Comparison of ENCODE assay signal across 8 cellular contexts in the genomic region with DNA sequence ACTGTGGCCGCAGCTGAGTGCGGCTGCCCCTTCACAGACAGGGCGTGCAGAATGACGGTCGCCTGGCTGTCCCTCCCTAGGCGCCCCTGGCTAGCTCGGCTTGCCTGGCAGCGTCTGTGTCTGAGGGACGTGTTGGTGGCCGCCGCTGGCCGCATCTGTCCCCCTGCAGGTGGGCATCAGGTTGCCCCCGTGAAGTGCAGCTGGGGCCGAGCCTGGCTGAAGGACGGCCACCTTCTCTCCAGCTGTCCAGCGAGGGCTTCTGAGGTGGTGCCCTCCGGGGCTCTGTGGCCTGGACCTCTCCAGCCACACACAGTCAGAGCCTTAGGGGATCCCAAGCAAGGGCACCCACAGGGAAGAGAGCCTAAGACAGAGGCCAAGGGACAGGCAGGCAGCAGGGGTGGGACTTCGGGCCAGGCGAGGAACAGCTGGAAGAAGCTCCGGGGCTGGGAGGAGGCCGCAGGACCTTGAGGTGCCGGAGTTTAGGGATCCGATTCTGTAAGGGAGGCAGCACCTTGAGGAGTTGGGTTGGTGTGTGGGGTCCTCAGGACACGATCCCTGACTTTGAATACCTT.
DNase-seq lines count a peak whose midpoint lies in the region; ATAC-seq, FAIRE-seq and TF ChIP-seq lines count a peak whose summit lies in the region.
"Had no signal": no experiment of that assay in that cellular context is flagged by ENCODE, and none has a peak within 500 bp of the region (broad histone marks: within the 10 kb centered on the region; RNA-seq: fewer than 3 reads in every experiment).

No MANE protein-coding gene starts in this region.

- no peaks in the 10 kb centered on the region for H3K27me3 ChIP-seq in HL-60 (ENCODE audit: insufficient read depth, poor library complexity, severe bottlenecking)
- no peaks in the 10 kb centered on the region for H3K27me3 ChIP-seq in keratinocyte (ENCODE audit: control insufficient read depth, extremely low read depth, insufficient read depth, low read length)

- TF ChIP-seq CTCF in HL-60 (IDR thresholded peaks at IDR 0.05; ENCODE audit: insufficient read depth, low read length) (no peak), keratinocyte (optimal IDR thresholded peaks at IDR 0.05 in 1 of 3, IDR thresholded peaks at IDR 0.05 in 1 of 3, conservative IDR thresholded peaks at IDR 0.05 in 1 of 3; ENCODE audit: extremely low read depth in 1 of 3, insufficient read depth in 2 of 3, low read length in 3 of 3) (no peak)

- H3K9me1 ChIP-seq in keratinocyte (ENCODE audit: control insufficient read depth, extremely low read depth, insufficient read depth, low read length), result no peaks in the 10 kb centered on the region

- H3K9me3 ChIP-seq in keratinocyte (ENCODE audit: control insufficient read depth, low read depth, low read length), result no peaks in the 10 kb centered on the region

- H3K27me3 Mint-ChIP-seq in activated naive CD8-positive, alpha-beta T cell treated with anti-CD3 and anti-CD28 coated beads, Interleukin-2, amount 50 U/mL, for 24 hours, result peaks cover 5% of the 10 kb centered on the region
- no peaks in the 10 kb centered on the region for H3K27me3 Mint-ChIP-seq in stimulated activated memory B cell treated with anti-CD40 and anti-IgM and Interleukin-4, amounts not matched to agents 10 μg/mL and 1 μg/mL and 100 μg/mL, for 72 hours

- TF ChIP-seq POLR2A in GM12892 (IDR thresholded peaks at IDR 0.05; ENCODE audit: low read depth, low read length), result no peak

- H3K4me1 Mint-ChIP-seq in activated naive CD8-positive, alpha-beta T cell treated with anti-CD3 and anti-CD28 coated beads, Interleukin-2, amount 50 U/mL, for 24 hours, result peaks cover 5% of the 10 kb centered on the region
- peaks cover 20% of the 10 kb centered on the region for H3K4me1 Mint-ChIP-seq in stimulated activated memory B cell treated with anti-CD40 and anti-IgM and Interleukin-4, amounts not matched to agents 10 μg/mL and 1 μg/mL and 100 μg/mL, for 72 hours

- no peak for DNase-seq in HL-60 (ENCODE audit: low read depth in 1 of 2, low spot score in 1 of 2)
- DNase-seq in activated naive CD8-positive, alpha-beta T cell treated with anti-CD3 and anti-CD28 coated beads, Interleukin-2, amount 50 U/mL, for 24 hours, result no peak
- no peak for DNase-seq in keratinocyte (ENCODE audit: low read depth, low spot score)
- no peak for DNase-seq in 8988T
- DNase-seq in GM12892 (ENCODE audit: insufficient read length), result no peak
- DNase-seq: stimulated activated CD4-positive, alpha-beta T cell treated with anti-CD3 and anti-CD28 coated beads, Interleukin-15, amount 100 ng/mL, for 24 hours had no signal

- no peaks in the 10 kb centered on the region for H4K20me1 ChIP-seq in keratinocyte (ENCODE audit: control insufficient read depth, extremely low read depth, insufficient read depth, low read length)

- no peaks in the 10 kb centered on the region for H3K9me3 Mint-ChIP-seq in activated naive CD8-positive, alpha-beta T cell treated with anti-CD3 and anti-CD28 coated beads, Interleukin-2, amount 50 U/mL, for 24 hours
- H3K9me3 Mint-ChIP-seq in stimulated activated memory B cell treated with anti-CD40 and anti-IgM and Interleukin-4, amounts not matched to agents 10 μg/mL and 1 μg/mL and 100 μg/mL, for 72 hours, result peaks cover 3% of the 10 kb centered on the region

- ATAC-seq in activated naive CD8-positive, alpha-beta T cell treated with anti-CD3 and anti-CD28 coated beads, Interleukin-2, amount 50 U/mL, for 24 hours, result no peak
- ATAC-seq in stimulated activated memory B cell treated with anti-CD40 and anti-IgM and Interleukin-4, amounts not matched to agents 10 μg/mL and 1 μg/mL and 100 μg/mL, for 72 hours, result no peak
- ATAC-seq in GM19397 (IDR thresholded peaks at IDR 0.05; ENCODE audit: unreplicated experiment), result no peak

- H3K27ac Mint-ChIP-seq in activated naive CD8-positive, alpha-beta T cell treated with anti-CD3 and anti-CD28 coated beads, Interleukin-2, amount 50 U/mL, for 24 hours, result no peak overlapping the region
- peak overlapping the region; percentile 79 for H3K27ac Mint-ChIP-seq in stimulated activated memory B cell treated with anti-CD40 and anti-IgM and Interleukin-4, amounts not matched to agents 10 μg/mL and 1 μg/mL and 100 μg/mL, for 72 hours

- H3K79me2 ChIP-seq in keratinocyte (ENCODE audit: control insufficient read depth, insufficient read depth, low read length), result no peaks in the 10 kb centered on the region

- H3K4me3 ChIP-seq in HL-60 (replicated peaks; ENCODE audit: insufficient read depth, low read length) (peak overlapping the region; percentile 62), keratinocyte (ENCODE audit: control insufficient read depth in 2 of 3, extremely low read depth in 1 of 3, insufficient read depth in 2 of 3, low read depth in 1 of 3, low read length in 3 of 3) (peak overlapping the region; percentile 53 to 73 (median 70))

- H3K36me3 Mint-ChIP-seq in activated naive CD8-positive, alpha-beta T cell treated with anti-CD3 and anti-CD28 coated beads, Interleukin-2, amount 50 U/mL, for 24 hours (ENCODE audit: low read depth), result no peaks in the 10 kb centered on the region
- no peaks in the 10 kb centered on the region for H3K36me3 Mint-ChIP-seq in stimulated activated memory B cell treated with anti-CD40 and anti-IgM and Interleukin-4, amounts not matched to agents 10 μg/mL and 1 μg/mL and 100 μg/mL, for 72 hours

- peak overlapping the region; percentile 86 for H3K4me2 ChIP-seq in keratinocyte (ENCODE audit: control insufficient read depth, extremely low read depth, insufficient read depth, low read depth, low read length)

- H3K36me3 ChIP-seq in keratinocyte (ENCODE audit: control insufficient read depth in 2 of 2, extremely low read depth in 1 of 2, insufficient read depth in 2 of 2, low read length in 2 of 2), result no peaks in the 10 kb centered on the region

- H3K4me3 Mint-ChIP-seq in activated naive CD8-positive, alpha-beta T cell treated with anti-CD3 and anti-CD28 coated beads, Interleukin-2, amount 50 U/mL, for 24 hours, result peak overlapping the region; percentile 78
- H3K4me3 Mint-ChIP-seq in stimulated activated memory B cell treated with anti-CD40 and anti-IgM and Interleukin-4, amounts not matched to agents 10 μg/mL and 1 μg/mL and 100 μg/mL, for 72 hours, result peak overlapping the region; percentile 88

- H3K27ac ChIP-seq in HL-60 (replicated peaks) (no peak overlapping the region), keratinocyte (ENCODE audit: control insufficient read depth, insufficient read depth, low read length) (no peak overlapping the region)

- peak overlapping the region; percentile 57 for H3K9ac ChIP-seq in keratinocyte (ENCODE audit: control insufficient read depth, extremely low read depth, insufficient read depth, low read length)

- peak overlapping the region; percentile 97 for H2AFZ ChIP-seq in keratinocyte (ENCODE audit: control insufficient read depth, low read length)

- dilution Hi-C loops in keratinocyte (cut with MboI; ENCODE audit: extremely low pct_ligation_motif_present, low sequenced_read_pairs), result no loop called here

- H3K4me1 ChIP-seq in keratinocyte (ENCODE audit: control insufficient read depth, extremely low read depth, insufficient read depth, low read length), result peaks cover 11% of the 10 kb centered on the region

- FAIRE-seq in keratinocyte (lab: Jason Lieb, UNC) (no peak), GM12892 (lab: Jason Lieb, UNC) (no peak)
